Comparison of ENCODE assay signal across 2 cellular contexts in the genomic region with DNA sequence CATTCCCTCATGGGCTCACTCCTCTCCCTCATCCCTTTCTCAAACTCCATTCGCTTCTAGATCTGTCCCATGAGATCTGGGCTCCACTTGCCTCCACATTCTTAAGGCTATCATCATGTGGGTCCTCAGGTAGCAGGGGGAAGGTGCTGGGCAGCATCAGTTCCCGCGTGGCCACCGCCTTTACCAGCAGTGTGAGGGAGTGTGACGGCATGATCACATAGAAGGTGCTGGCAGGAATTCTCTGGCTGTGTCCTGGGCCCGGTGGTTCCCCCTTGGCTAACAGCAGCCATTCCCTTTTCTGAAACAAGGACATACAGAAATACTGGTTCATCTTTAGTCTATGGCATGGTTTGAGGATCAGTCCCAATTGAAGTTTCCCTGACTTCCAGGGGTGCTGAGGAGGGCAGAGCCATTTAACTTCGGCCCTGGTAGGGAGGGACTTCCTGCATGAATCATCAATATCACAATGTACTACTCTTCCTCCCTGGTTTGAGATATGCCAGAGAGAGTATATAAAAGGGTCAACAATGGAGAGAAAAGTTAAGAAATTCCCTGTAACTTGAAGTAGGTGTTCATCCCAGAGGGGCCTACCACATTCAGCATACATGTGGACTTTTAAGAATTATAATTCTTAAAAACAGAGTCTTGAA.
TF ChIP-seq lines count a peak whose summit lies in the region.

No MANE protein-coding gene starts in this region.

TF ChIP-seq in HEK293, 187 proteins besides CTCF, POLR2A, EP300 and RAD21:
- TF ChIP-seq ZBTB17 (tag by site-specific recombination; IDR thresholded peaks at IDR 0.05) (0 out of 2 replicates have a peak, but pooled peaks have one; percentile 5), ZNF184 (tag by site-specific recombination; IDR thresholded peaks at IDR 0.05) (no peak)

TF ChIP-seq in HepG2, 621 proteins besides CTCF, POLR2A, EP300 and RAD21:
- TF ChIP-seq FOSL2 (CRISPR knock-in tag; IDR thresholded peaks at IDR 0.05) (0 out of 2 replicates have a peak, but pooled peaks have one; percentile 22), KDM1A (CRISPR knock-in tag; IDR thresholded peaks at IDR 0.05) (no peak), ZBTB44 (CRISPR knock-in tag; IDR thresholded peaks at IDR 0.05) (no peak), ZNF34 (CRISPR knock-in tag; IDR thresholded peaks at IDR 0.05; ENCODE audit: borderline replicate concordance) (no peak), BRCA1 (CRISPR knock-in tag; IDR thresholded peaks at IDR 0.05) (no peak), ZNF672 (CRISPR knock-in tag; IDR thresholded peaks at IDR 0.05) (no peak)
- TF ChIP-seq, protein P1, sequence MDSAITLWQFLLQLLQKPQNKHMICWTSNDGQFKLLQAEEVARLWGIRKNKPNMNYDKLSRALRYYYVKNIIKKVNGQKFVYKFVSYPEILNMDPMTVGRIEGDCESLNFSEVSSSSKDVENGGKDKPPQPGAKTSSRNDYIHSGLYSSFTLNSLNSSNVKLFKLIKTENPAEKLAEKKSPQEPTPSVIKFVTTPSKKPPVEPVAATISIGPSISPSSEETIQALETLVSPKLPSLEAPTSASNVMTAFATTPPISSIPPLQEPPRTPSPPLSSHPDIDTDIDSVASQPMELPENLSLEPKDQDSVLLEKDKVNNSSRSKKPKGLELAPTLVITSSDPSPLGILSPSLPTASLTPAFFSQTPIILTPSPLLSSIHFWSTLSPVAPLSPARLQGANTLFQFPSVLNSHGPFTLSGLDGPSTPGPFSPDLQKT (CRISPR knock-in tag; IDR thresholded peaks at IDR 0.05; ENCODE audit: borderline replicate concordance): no peak
TF ChIP-seq in HepG2: peak in this region for 1.
